In genomic region chr3:50503504-50503903, GRCh38 we compare ENCODE assay signal across 8 cellular contexts. TPM values are rescaled to one million over a fixed set of nuclear protein-coding genes. Genes with fewer than 3 reads are reported as not detected.
A peak's percentile ranks its signal among the peaks of the same experiment; 100 is the strongest.
DNase-seq lines count a peak whose midpoint lies in the region; ATAC-seq lines count a peak whose summit lies in the region.

Gene CACNA2D2, minus strand, starts transcription at chr3:50503634. Its CDS starts 211 bp downstream, at chr3:50503423.

- POLR2A ChIA-PET in CD4-positive, alpha-beta memory T cell (lab: Charles Lee; ENCODE audit: partially characterized antibody), result interaction anchor here (1.1 kb wide), 1 partner anchor 153 kb away, joined by 4 read pairs; the partner anchor contains the start of genes CYB561D2 and NPRL2
- POLR2A ChIA-PET in activated CD8-positive, alpha-beta T cell treated with anti-CD3 and anti-CD28 coated beads, Interleukin-2, amount 10 ng/mL, durations not matched to agents 7 days and 5 days (lab: Charles Lee), result no interaction called here

- intact Hi-C loops in CD4-positive, alpha-beta memory T cell (cut with micrococcal nuclease), result loop anchor here (10.0 kb wide), 1 partner anchor 49 kb away; no protein-coding TSS in a partner anchor

- H3K4me1 Mint-ChIP-seq in CD4-positive, alpha-beta memory T cell, result peaks cover 2 to 18% (median 9%) of the 10 kb centered on the region in 4 donors
- H3K4me1 Mint-ChIP-seq in activated CD8-positive, alpha-beta T cell treated with anti-CD3 and anti-CD28 coated beads, Interleukin-2, amount 10 ng/mL, durations not matched to agents 7 days and 5 days (ENCODE audit: low read depth), result peaks cover 4% of the 10 kb centered on the region
- H3K4me1 Mint-ChIP-seq in effector memory CD8-positive, alpha-beta T cell (ENCODE audit: low read depth in 2 of 2), result peaks cover 21 to 39% of the 10 kb centered on the region in 2 donors

- H3K36me3 Mint-ChIP-seq in CD4-positive, alpha-beta memory T cell, result no peaks in the 10 kb centered on the region
- H3K36me3 Mint-ChIP-seq in activated CD8-positive, alpha-beta T cell treated with anti-CD3 and anti-CD28 coated beads, Interleukin-2, amount 10 ng/mL, durations not matched to agents 7 days and 5 days (ENCODE audit: low read depth), result no peaks in the 10 kb centered on the region
- H3K36me3 Mint-ChIP-seq in effector memory CD8-positive, alpha-beta T cell (ENCODE audit: insufficient read depth), result peaks cover 19% of the 10 kb centered on the region

- peak; percentile 91 for ATAC-seq in activated CD8-positive, alpha-beta T cell treated with anti-CD3 and anti-CD28 coated beads, Interleukin-2, amount 10 ng/mL, durations not matched to agents 7 days and 5 days
- peak; percentile 92 for ATAC-seq in effector memory CD8-positive, alpha-beta T cell (replicated peaks)

- H3K9me3 Mint-ChIP-seq in CD4-positive, alpha-beta memory T cell, result no peaks in the 10 kb centered on the region
- no peaks in the 10 kb centered on the region for H3K9me3 Mint-ChIP-seq in activated CD8-positive, alpha-beta T cell treated with anti-CD3 and anti-CD28 coated beads, Interleukin-2, amount 10 ng/mL, durations not matched to agents 7 days and 5 days (ENCODE audit: insufficient read depth)
- no peaks in the 10 kb centered on the region for H3K9me3 Mint-ChIP-seq in effector memory CD8-positive, alpha-beta T cell

- no peak within 1 kb of the TSS for H3K27ac ChIP-seq in CD4-positive, alpha-beta memory T cell (ENCODE audit: low read depth, low read length)
- peak within 1 kb of the TSS; percentile 56 for H3K27ac ChIP-seq in muscle layer of colon (ENCODE audit: low read depth, low read length)

- H3K9ac ChIP-seq in muscle layer of colon (ENCODE audit: low read length), result no peak within 1 kb of the TSS

- H3K27ac Mint-ChIP-seq in CD4-positive, alpha-beta memory T cell, result peak within 1 kb of the TSS in 1 of 7 donors; percentile 54
- H3K27ac Mint-ChIP-seq in activated CD8-positive, alpha-beta T cell treated with anti-CD3 and anti-CD28 coated beads, Interleukin-2, amount 10 ng/mL, durations not matched to agents 7 days and 5 days, result no peak within 1 kb of the TSS
- peak within 1 kb of the TSS; percentile 52 to 63 for H3K27ac Mint-ChIP-seq in effector memory CD8-positive, alpha-beta T cell

- no peaks in the 10 kb centered on the region for H3K36me3 ChIP-seq in CD4-positive, alpha-beta memory T cell (ENCODE audit: insufficient read depth, low read length)
- H3K36me3 ChIP-seq in muscle layer of colon (ENCODE audit: insufficient read depth, low read length), result no peaks in the 10 kb centered on the region

- peak within 1 kb of the TSS in 1 of 2 donors; percentile 32 for H3K4me3 ChIP-seq in CD4-positive, alpha-beta memory T cell (ENCODE audit: low read length in 2 of 2)
- H3K4me3 ChIP-seq in muscle layer of colon (ENCODE audit: low read depth in 1 of 2, low read length in 2 of 2), result peak within 1 kb of the TSS; percentile 50 to 56

- CTCF ChIA-PET in CD4-positive, alpha-beta memory T cell (lab: Charles Lee; ENCODE audit: partially characterized antibody), result interaction anchor here (1.0 kb wide), 1 partner anchor 16 kb away, joined by 3 read pairs; no protein-coding TSS in a partner anchor
- CTCF ChIA-PET in activated CD8-positive, alpha-beta T cell treated with anti-CD3 and anti-CD28 coated beads, Interleukin-2, amount 10 ng/mL, durations not matched to agents 7 days and 5 days (lab: Charles Lee), result interaction anchor here (0.9 kb wide), 2 partner anchors 39 to 48 kb away, joined by 3 to 4 read pairs; no protein-coding TSS in a partner anchor

- peak; percentile 70 to 76 (median 71) for DNase-seq in CD4-positive, alpha-beta memory T cell
- DNase-seq in M059J (ENCODE audit: low read depth) (peak; percentile 9), epidermal melanocyte (ENCODE audit: insufficient read length, low spot score) (no peak), NCI-H128 (lab: John Stamatoyannopoulos, UW; ENCODE audit: unreplicated experiment) (no peak)
- peak; percentile 70 for DNase-seq in activated CD8-positive, alpha-beta T cell treated with anti-CD3 and anti-CD28 coated beads, Interleukin-2, amount 10 ng/mL, durations not matched to agents 7 days and 5 days
- DNase-seq in effector memory CD8-positive, alpha-beta T cell, result peak; percentile 69 to 79 (median 78)
- peak; percentile 30 to 55 for DNase-seq in stimulated activated CD8-positive, alpha-beta memory T cell treated with anti-CD3 and anti-CD28 coated beads, Interleukin-7, amount 100 ng/mL, for 1 hour (ENCODE audit: low read depth in 2 of 2)

- no peaks in the 10 kb centered on the region for H3K27me3 ChIP-seq in CD4-positive, alpha-beta memory T cell (ENCODE audit: insufficient read depth, low read length)
- H3K27me3 ChIP-seq in muscle layer of colon (ENCODE audit: control insufficient read depth in 1 of 2, insufficient read depth in 2 of 2, low read length in 2 of 2), result peaks cover 6 to 25% of the 10 kb centered on the region in 2 donors

- H3K4me1 ChIP-seq in CD4-positive, alpha-beta memory T cell (ENCODE audit: insufficient read depth, low read length), result peaks cover 9% of the 10 kb centered on the region
- H3K4me1 ChIP-seq in muscle layer of colon (ENCODE audit: insufficient read depth, low read length), result peaks cover 5% of the 10 kb centered on the region

- H3K4me3 Mint-ChIP-seq in CD4-positive, alpha-beta memory T cell, result peak within 1 kb of the TSS; percentile 69 to 85 (median 74)
- peak within 1 kb of the TSS; percentile 56 for H3K4me3 Mint-ChIP-seq in activated CD8-positive, alpha-beta T cell treated with anti-CD3 and anti-CD28 coated beads, Interleukin-2, amount 10 ng/mL, durations not matched to agents 7 days and 5 days
- peak within 1 kb of the TSS; percentile 83 to 85 for H3K4me3 Mint-ChIP-seq in effector memory CD8-positive, alpha-beta T cell

- H3K27me3 Mint-ChIP-seq in CD4-positive, alpha-beta memory T cell, result peaks cover 4 to 12% of the 10 kb centered on the region in 2 donors
- H3K27me3 Mint-ChIP-seq in activated CD8-positive, alpha-beta T cell treated with anti-CD3 and anti-CD28 coated beads, Interleukin-2, amount 10 ng/mL, durations not matched to agents 7 days and 5 days (ENCODE audit: low read depth), result peaks cover 38% of the 10 kb centered on the region
- H3K27me3 Mint-ChIP-seq in effector memory CD8-positive, alpha-beta T cell, result peaks cover 3 to 6% of the 10 kb centered on the region in 2 donors

- no peaks in the 10 kb centered on the region for H3K9me3 ChIP-seq in CD4-positive, alpha-beta memory T cell (ENCODE audit: control insufficient read depth in 1 of 2, low read length in 2 of 2)
- H3K9me3 ChIP-seq in muscle layer of colon (ENCODE audit: low read length), result no peaks in the 10 kb centered on the region

RNA-seq across cellular contexts. Expression of gene CACNA2D2, which starts in this region (rescaled TPM):
- total RNA-seq in CD4-positive, alpha-beta memory T cell, result 1 to 10 TPM; 1.7 to 1.9 TPM
- polyA plus RNA-seq in CD4-positive, alpha-beta memory T cell, result under 1 TPM in 1 of 2 donors, not detected in 1; 0.24 TPM
- not detected in 2 replicates for total RNA-seq in M059J (2014; rRNA removed; shearing (Covaris generic))
- under 1 TPM; 0.78 to 0.95 TPM for total RNA-seq in activated CD8-positive, alpha-beta T cell treated with anti-CD3 and anti-CD28 coated beads, Interleukin-2, amount 10 ng/mL, durations not matched to agents 7 days and 5 days

Comparison
In these comparisons a context has a peak if more than half of its experiments do, and no peak if none do; other contexts are left out.
1. Peak in DNase-seq in M059J; RNA of the gene not detected or under 1 TPM.
2. Peak in DNase-seq and ATAC-seq in activated CD8-positive, alpha-beta T cell treated with anti-CD3 and anti-CD28 coated beads, Interleukin-2, amount 10 ng/mL, durations not matched to agents 7 days and 5 days; RNA of the gene not detected or under 1 TPM.
3. DNase-seq: peak in CD4-positive, alpha-beta memory T cell (5 of 5), effector memory CD8-positive, alpha-beta T cell (3 of 3) and stimulated activated CD8-positive, alpha-beta memory T cell treated with anti-CD3 and anti-CD28 coated beads, Interleukin-7, amount 100 ng/mL, for 1 hour (2 of 2); none in epidermal melanocyte (single experiment) and NCI-H128 (single experiment).
4. Peak in every context shown above with its lines, with median percentiles within 50 percentile points of each other: H3K4me3 Mint-ChIP-seq.